Comparison of ENCODE assay signal across 20 cellular contexts in the genomic region with DNA sequence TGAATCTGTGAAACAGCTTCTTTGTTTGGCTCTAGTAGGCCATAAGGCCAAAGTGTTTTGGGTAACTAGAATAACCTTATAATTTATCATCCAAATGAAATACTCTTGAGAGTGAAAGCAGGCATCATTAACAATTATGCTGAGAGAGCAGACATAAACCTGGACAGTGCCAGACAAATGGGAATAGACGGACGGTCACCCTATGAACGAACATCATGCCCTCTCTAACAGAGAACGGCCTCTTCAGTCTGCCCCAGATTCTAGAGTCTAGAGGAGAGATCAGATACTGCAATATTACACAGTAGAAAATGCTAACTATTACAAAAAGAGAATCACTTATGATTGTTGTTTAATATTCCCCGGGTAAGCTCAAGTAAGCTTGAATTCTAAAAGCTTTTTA.
"Had no signal": no experiment of that assay in that cellular context is flagged by ENCODE, and none has a peak within 500 bp of the region (broad histone marks: within the 10 kb centered on the region; RNA-seq: fewer than 3 reads in every experiment).

No MANE protein-coding gene starts in this region.

- ATAC-seq: Panc1, PC-3 had no signal

- DNase-seq: KBM-7; MV-4-11; NCI-H1048; NCI-H1105; NCI-H1417; NCI-H1436 treated with DMSO at 0.1 percent for 48 hours; NCI-H1694; NCI-H187 treated with DMSO at 0.1 percent for 48 hours; NCI-H2029 treated with DMSO at 0.1 percent for 48 hours; NCI-H2107; NCI-H2227 treated with DMSO at 0.1 percent for 48 hours; NCI-H524; NCI-H526 treated with DMSO at 0.1 percent for 48 hours; NCI-H748 treated with DMSO at 0.1 percent for 48 hours; NK-92 treated with Interleukin-12 subunit alpha and Interleukin-12 subunit beta, amount 100 ng/mL, for 24 hours; PC-3; SHP77; SW 1271 had no signal

- H3K27ac ChIP-seq: RWPE1 had no signal
